In the genomic region with DNA sequence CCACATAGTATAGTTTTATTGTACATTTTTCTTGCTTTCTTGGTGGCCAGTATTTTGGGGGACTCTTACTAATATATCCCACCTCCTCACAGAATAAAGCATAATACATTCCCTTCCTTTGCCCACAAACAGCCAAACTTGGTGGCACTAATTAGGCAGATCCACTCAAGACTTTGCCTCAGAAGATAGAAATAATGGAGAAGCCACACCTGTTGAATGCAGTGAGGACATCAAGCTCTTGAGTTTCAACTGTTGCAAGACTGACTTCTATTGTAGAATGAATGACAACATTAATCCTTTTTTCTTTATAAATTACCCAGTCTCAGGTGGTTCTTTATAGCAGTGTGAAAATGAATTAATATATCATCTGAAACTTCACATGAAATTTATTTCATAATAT, we compare ENCODE assay signal across 27 cellular contexts.
"Had no signal": no experiment of that assay in that cellular context is flagged by ENCODE, and none has a peak within 500 bp of the region (broad histone marks: within the 10 kb centered on the region; RNA-seq: fewer than 3 reads in every experiment).

No MANE protein-coding gene starts in this region.

- DNase-seq: stimulated activated CD4-positive, alpha-beta T cell treated with anti-CD3 and anti-CD28 coated beads, Interleukin-2, amount 100 ng/mL, for 48 hours; stimulated activated CD4-positive, alpha-beta T cell treated with anti-CD3 and anti-CD28 coated beads, Interleukin-4, amount 100 ng/mL, for 1 hour; stimulated activated CD4-positive, alpha-beta T cell treated with anti-CD3 and anti-CD28 coated beads, Interleukin-4, amount 100 ng/mL, for 24 hours; stimulated activated CD4-positive, alpha-beta T cell treated with anti-CD3 and anti-CD28 coated beads, Interleukin-4, amount 100 ng/mL, for 4 hours; stimulated activated CD8-positive, alpha-beta memory T cell treated with anti-CD3 and anti-CD28 coated beads, Interleukin-4, amount 100 ng/mL, for 48 hours; stimulated activated naive B cell treated with anti-CD40 and anti-IgM and Interleukin-4, amounts not matched to agents 10 μg/mL and 1 μg/mL and 100 μg/mL, for 72 hours; stimulated activated naive CD4-positive, alpha-beta T cell; stimulated activated naive CD4-positive, alpha-beta T cell treated with Interleukin-2 at 50 U/mL for 16 hours; stimulated activated naive CD8-positive, alpha-beta T cell treated with anti-CD3 and anti-CD28 coated beads, Interleukin-15, amount 100 ng/mL, for 72 hours; stimulated activated naive CD8-positive, alpha-beta T cell treated with anti-CD3 and anti-CD28 coated beads, Interleukin-15, Interleukin-2, amounts not matched to agents 100 U/mL and 50 U/mL, for 24 hours; stomach; substantia nigra; testis; thyroid gland; tibial artery; transverse colon; trophoblast cell; upper lobe of left lung; upper lobe of right lung; uterus had no signal

- H3K4me1 ChIP-seq: stomach, suprapubic skin, testis, thyroid gland, tibial artery, tibial nerve, transverse colon, upper lobe of left lung, upper lobe of right lung, uterus, vagina had no signal

- H3K4me3 ChIP-seq: stomach, suprapubic skin, testis, thoracic aorta, thyroid gland, tibial artery, tibial nerve, transverse colon, upper lobe of left lung, upper lobe of right lung, uterus, vagina had no signal

- H3K9me3 ChIP-seq: stomach, suprapubic skin, testis, thoracic aorta, thyroid gland, tibial artery, tibial nerve, transverse colon, upper lobe of left lung, upper lobe of right lung, uterus, vagina had no signal

- ATAC-seq: stimulated activated effector memory CD8-positive, alpha-beta T cell treated with anti-CD3 and anti-CD28 coated beads, Interleukin-12 subunit alpha, Interleukin-12 subunit beta, amount 100 ng/mL, for 72 hours; stimulated activated memory B cell treated with anti-CD40 and anti-IgM and Interleukin-4, amounts not matched to agents 10 μg/mL and 1 μg/mL and 100 μg/mL, for 72 hours; stimulated activated naive B cell treated with anti-CD40 and anti-IgM and Interleukin-4, amounts not matched to agents 10 μg/mL and 1 μg/mL and 100 μg/mL, for 72 hours; stimulated activated naive CD8-positive, alpha-beta T cell treated with anti-CD3 and anti-CD28 coated beads, Interleukin-15, amount 100 ng/mL, for 72 hours; stimulated activated naive CD8-positive, alpha-beta T cell treated with anti-CD3 and anti-CD28 coated beads, Interleukin-15, Interleukin-2, amounts not matched to agents 100 U/mL and 50 U/mL, for 24 hours; upper lobe of right lung had no signal

- H3K36me3 ChIP-seq: stomach, suprapubic skin, thoracic aorta, thyroid gland, tibial artery, tibial nerve, transverse colon, upper lobe of left lung, upper lobe of right lung, uterus, vagina had no signal

- FAIRE-seq: urothelium cell line had no signal

- H3K27ac ChIP-seq: stomach, suprapubic skin, testis, thoracic aorta, thyroid gland, tibial artery, tibial nerve, transverse colon, upper lobe of left lung, upper lobe of right lung, uterus, vagina had no signal

- H3K27me3 ChIP-seq: stomach, suprapubic skin, testis, thyroid gland, tibial artery, tibial nerve, transverse colon, upper lobe of left lung, upper lobe of right lung, vagina had no signal
